Comparison of ENCODE assay signal across 23 cellular contexts in the genomic region with DNA sequence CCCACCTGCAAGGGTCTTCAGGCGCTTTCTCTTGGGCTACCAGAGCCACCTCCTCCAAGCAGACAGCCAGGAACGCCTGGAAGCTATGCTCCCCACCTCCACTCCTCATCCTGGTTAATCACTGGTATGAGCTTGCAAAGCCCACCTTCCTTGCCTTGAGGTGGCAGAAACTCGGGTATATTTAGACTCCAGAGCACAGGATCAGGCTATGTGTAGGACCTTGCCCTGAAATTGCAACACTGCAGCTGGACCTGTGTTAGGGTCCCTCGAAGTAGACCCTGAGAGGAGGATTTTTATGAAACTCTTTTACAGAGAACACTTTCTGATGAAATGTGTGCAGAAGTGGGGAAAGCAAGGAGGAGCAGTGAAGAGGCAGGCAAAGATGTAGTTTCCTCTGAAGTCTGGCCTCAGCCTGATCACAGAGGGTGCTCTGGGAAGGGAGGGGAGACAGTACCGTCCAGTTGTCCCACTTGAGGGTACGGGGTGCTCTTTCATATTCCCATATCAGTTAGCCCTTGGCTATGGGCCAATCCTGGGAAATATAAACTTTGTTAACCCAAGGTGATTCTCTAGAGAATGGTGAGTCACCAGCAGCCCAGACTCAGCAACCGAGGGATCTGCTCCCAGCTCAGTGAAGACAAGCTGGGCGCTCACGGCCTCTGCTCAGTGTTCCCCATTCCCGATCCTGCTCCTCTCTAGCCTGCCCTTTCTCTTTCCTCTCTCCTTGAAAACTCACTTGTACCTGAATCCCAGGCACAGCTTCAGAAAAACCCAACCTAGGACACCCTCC.
"Had no signal": no experiment of that assay in that cellular context is flagged by ENCODE, and none has a peak within 500 bp of the region (broad histone marks: within the 10 kb centered on the region; RNA-seq: fewer than 3 reads in every experiment).

No MANE protein-coding gene starts in this region.

- H3K27me3 ChIP-seq: breast epithelium, tibial artery, uterus had no signal

- H3K36me3 ChIP-seq: breast epithelium, lower lobe of right lung, tibial artery, uterus had no signal

- H3K9me3 ChIP-seq: breast epithelium, lower lobe of right lung, uterus had no signal

- H3K4me3 ChIP-seq: breast epithelium, lower lobe of right lung, tibial artery, uterus had no signal

- ATAC-seq: activated naive CD8-positive, alpha-beta T cell treated with anti-CD3 and anti-CD28 coated beads, Interleukin-2, amount 50 U/mL, for 24 hours; activated T-cell treated with anti-CD3 and anti-CD28 coated beads, Interleukin-2, amount 50 U/mL, for 4 hours; esophagus mucosa; left colon had no signal

- DNase-seq: activated CD4-positive, alpha-beta memory T cell treated with anti-CD3 and anti-CD28 coated beads, Interleukin-2, amount 10 ng/mL, durations not matched to agents 7 days and 5 days; activated CD4-positive, alpha-beta T cell treated with anti-CD3 and anti-CD28 coated beads for 48 hours; activated CD4-positive, CD25-positive, alpha-beta regulatory T cell; activated naive CD4-positive, alpha-beta T cell treated with anti-CD3 and anti-CD28 coated beads, Interleukin-2, amount 10 ng/mL, durations not matched to agents 7 days and 5 days; activated naive CD8-positive, alpha-beta T cell treated with anti-CD3 and anti-CD28 coated beads, Interleukin-2, amount 50 U/mL, for 24 hours; activated T-cell treated with anti-CD3 and anti-CD28 coated beads, Interleukin-2, amount 50 U/mL, for 4 hours; cerebellar nuclear complex; effector CD4-positive, alpha-beta T cell; left colon; lower lobe of right lung; midbrain; nephron progenitor cell; occipital lobe; retina; stimulated activated CD4-positive, alpha-beta T cell treated with anti-CD3 and anti-CD28 coated beads, Interleukin-12 subunit alpha, Interleukin-12 subunit beta, amount 100 ng/mL, for 4 hours; stimulated activated CD4-positive, alpha-beta T cell treated with anti-CD3 and anti-CD28 coated beads, Interleukin-2, amount 100 ng/mL, for 24 hours; stimulated activated naive CD4-positive, alpha-beta T cell treated with Interleukin-2 at 50 U/mL for 16 hours; T-helper 1 cell; T-helper 9 cell; uterus had no signal

- H3K4me1 ChIP-seq: breast epithelium, lower lobe of right lung, tibial artery, uterus had no signal

- H3K27ac ChIP-seq: breast epithelium, lower lobe of right lung, tibial artery, uterus had no signal
